25 cellular contexts compared by ENCODE assay signal in genomic region chr16:9458816-9459215, GRCh38.
"Had no signal": no experiment of that assay in that cellular context is flagged by ENCODE, and none has a peak within 500 bp of the region (broad histone marks: within the 10 kb centered on the region; RNA-seq: fewer than 3 reads in every experiment).

No MANE protein-coding gene starts in this region.

- H3K9me3 ChIP-seq: ovary, right lobe of liver, thoracic aorta, transverse colon, upper lobe of right lung, uterus had no signal

- H3K27ac ChIP-seq: neural progenitor cell, ovary, parathyroid adenoma, psoas muscle, right lobe of liver, sigmoid colon, stomach, thoracic aorta, tibial artery, transverse colon, upper lobe of right lung, uterus had no signal

- H3K36me3 ChIP-seq: neural progenitor cell, ovary, right lobe of liver, sigmoid colon, stomach, thoracic aorta, tibial artery, transverse colon, upper lobe of right lung, uterus had no signal

- DNase-seq: naive thymus-derived CD4-positive, alpha-beta T cell; natural killer cell; occipital lobe; ovary; posterior cingulate gyrus; psoas muscle; right cardiac atrium; right lobe of liver; sigmoid colon; small intestine; stimulated activated CD4-positive, alpha-beta T cell treated with anti-CD3 and anti-CD28 coated beads, Interleukin-15, amount 100 ng/mL, for 24 hours; stimulated activated CD4-positive, alpha-beta T cell treated with anti-CD3 and anti-CD28 coated beads, Interleukin-2, amount 100 ng/mL, for 24 hours; stimulated activated CD4-positive, alpha-beta T cell treated with anti-CD3 and anti-CD28 coated beads, Interleukin-2, amount 100 ng/mL, for 48 hours; stimulated activated CD4-positive, alpha-beta T cell treated with anti-CD3 and anti-CD28 coated beads, Interleukin-4, amount 100 ng/mL, for 24 hours; stimulated activated CD8-positive, alpha-beta memory T cell treated with anti-CD3 and anti-CD28 coated beads, Interleukin-4, amount 100 ng/mL, for 48 hours; stimulated activated naive CD4-positive, alpha-beta T cell; stomach; tibial artery; transverse colon; upper lobe of right lung; uterus had no signal

- ATAC-seq: naive thymus-derived CD4-positive, alpha-beta T cell; natural killer cell; psoas muscle; right cardiac atrium; right lobe of liver; stimulated activated memory B cell treated with anti-CD40 and anti-IgM and Interleukin-4, amounts not matched to agents 10 μg/mL and 1 μg/mL and 100 μg/mL, for 72 hours; upper lobe of right lung had no signal

- H3K4me1 ChIP-seq: neural progenitor cell, parathyroid adenoma, psoas muscle, right lobe of liver, sigmoid colon, tibial artery, transverse colon, upper lobe of right lung, uterus had no signal

- H3K27me3 ChIP-seq: neural progenitor cell, ovary, right lobe of liver, sigmoid colon, stomach, upper lobe of right lung, uterus had no signal

- H3K4me3 ChIP-seq: neural progenitor cell, ovary, psoas muscle, right lobe of liver, sigmoid colon, stomach, thoracic aorta, tibial artery, transverse colon, upper lobe of right lung, uterus had no signal
